ENCODE assay signal across 8 cellular contexts in genomic region chr20:21702553-21703467, GRCh38. TPM values are rescaled to one million over a fixed set of nuclear protein-coding genes. Genes with fewer than 3 reads are reported as not detected.
DNase-seq lines count a peak whose midpoint lies in the region; ATAC-seq, FAIRE-seq and TF ChIP-seq lines count a peak whose summit lies in the region.
"Had no signal": no experiment of that assay in that cellular context is flagged by ENCODE, and none has a peak within 500 bp of the region (broad histone marks: within the 10 kb centered on the region; RNA-seq: fewer than 3 reads in every experiment).

No MANE protein-coding gene starts in this region.

- peaks cover 3% of the 10 kb centered on the region for H3K36me3 Mint-ChIP-seq in astrocyte (ENCODE audit: low read depth, unreplicated experiment)

- peak overlapping the region; percentile 36 for H3K4me2 ChIP-seq in astrocyte (ENCODE audit: low read length)

- H3K4me3 Mint-ChIP-seq in astrocyte (ENCODE audit: unreplicated experiment), result peak overlapping the region; percentile 45

- peaks cover 88% of the 10 kb centered on the region for H3K27me3 Mint-ChIP-seq in astrocyte (ENCODE audit: low read depth, unreplicated experiment)

- no peak overlapping the region for H3K27ac ChIP-seq in astrocyte (ENCODE audit: low read depth, low read length)

- H3K4me3 ChIP-seq in GM12875 (ENCODE audit: low read depth, low read length) (no peak overlapping the region), astrocyte (ENCODE audit: insufficient read depth, low read depth, low read length) (no peak overlapping the region), kidney epithelial cell (ENCODE audit: low read depth, low read length) (no peak overlapping the region)

- DNase-seq in NCI-H1092 (lab: John Stamatoyannopoulos, UW), result peak; percentile 32
- DNase-seq in astrocyte (ENCODE audit: low read depth), result no peak
- DNase-seq in kidney epithelial cell (ENCODE audit: low read depth), result no peak
- DNase-seq in stimulated activated CD8-positive, alpha-beta memory T cell treated with anti-CD3 and anti-CD28 coated beads, Interleukin-4, amount 100 ng/mL, for 48 hours, result peak; percentile 83
- no peak for DNase-seq in SW480 (ENCODE audit: low spot score)

- no peak overlapping the region for H3K9ac ChIP-seq in astrocyte (ENCODE audit: low read length)

- no peaks in the 10 kb centered on the region for H3K4me1 ChIP-seq in astrocyte (ENCODE audit: insufficient read depth, low read length)

- no peak for FAIRE-seq in astrocyte (lab: Jason Lieb, UNC)
- FAIRE-seq: TTC549 had no signal

- no peak overlapping the region for H3K27ac Mint-ChIP-seq in astrocyte (ENCODE audit: unreplicated experiment)

- no peaks in the 10 kb centered on the region for H3K79me2 ChIP-seq in astrocyte (ENCODE audit: insufficient read depth, low read length)

- H3K36me3 ChIP-seq in astrocyte (ENCODE audit: insufficient read depth, low read length), result no peaks in the 10 kb centered on the region
- no peaks in the 10 kb centered on the region for H3K36me3 ChIP-seq in kidney epithelial cell (ENCODE audit: control insufficient read depth, insufficient read depth, low read length)

- H3K4me1 Mint-ChIP-seq in astrocyte (ENCODE audit: low read depth, unreplicated experiment), result peaks cover 9% of the 10 kb centered on the region

- H3K9me3 Mint-ChIP-seq in astrocyte (ENCODE audit: unreplicated experiment), result peaks cover 16% of the 10 kb centered on the region

- no peaks in the 10 kb centered on the region for H4K20me1 ChIP-seq in astrocyte (ENCODE audit: insufficient read depth, low read length)

- H3K9me3 ChIP-seq in astrocyte (ENCODE audit: insufficient read depth, low read depth, low read length), result no peaks in the 10 kb centered on the region

- TF ChIP-seq CTCF in GM12875 (IDR thresholded peaks at IDR 0.05; ENCODE audit: borderline replicate concordance, insufficient read depth, low read depth, low read length) (peak; percentile 53; the same call in 1 of the 2 replicates), astrocyte (IDR thresholded peaks at IDR 0.05; ENCODE audit: insufficient read depth, low read depth, low read length) (no peak), kidney epithelial cell (IDR thresholded peaks at IDR 0.05; ENCODE audit: insufficient read depth, low read length, poor library complexity, severe bottlenecking) (peak; percentile 59)

- no peak for ATAC-seq in GM21447 (IDR thresholded peaks at IDR 0.05; ENCODE audit: unreplicated experiment)

- peaks cover 53% of the 10 kb centered on the region for H3K27me3 ChIP-seq in astrocyte (ENCODE audit: insufficient read depth, low read length)
- H3K27me3 ChIP-seq in kidney epithelial cell (ENCODE audit: control insufficient read depth, insufficient read depth, low read length), result peaks cover 79% of the 10 kb centered on the region

- H2AFZ ChIP-seq in astrocyte (ENCODE audit: low read depth, low read length), result no peak overlapping the region

RNA-seq across cellular contexts. Expression of gene PAX1, which starts 2.7 kb away (rescaled TPM):
- total RNA-seq in astrocyte (not detected in 2 replicates), kidney epithelial cell (not detected in 2 replicates)

Comparison
In these comparisons a context has a peak if more than half of its experiments do, and no peak if none do; other contexts are left out.
1. DNase-seq: peak in NCI-H1092 (single experiment) and stimulated activated CD8-positive, alpha-beta memory T cell treated with anti-CD3 and anti-CD28 coated beads, Interleukin-4, amount 100 ng/mL, for 48 hours (single experiment); none in astrocyte (single experiment), kidney epithelial cell (single experiment) and SW480 (single experiment).